In the genomic region with DNA sequence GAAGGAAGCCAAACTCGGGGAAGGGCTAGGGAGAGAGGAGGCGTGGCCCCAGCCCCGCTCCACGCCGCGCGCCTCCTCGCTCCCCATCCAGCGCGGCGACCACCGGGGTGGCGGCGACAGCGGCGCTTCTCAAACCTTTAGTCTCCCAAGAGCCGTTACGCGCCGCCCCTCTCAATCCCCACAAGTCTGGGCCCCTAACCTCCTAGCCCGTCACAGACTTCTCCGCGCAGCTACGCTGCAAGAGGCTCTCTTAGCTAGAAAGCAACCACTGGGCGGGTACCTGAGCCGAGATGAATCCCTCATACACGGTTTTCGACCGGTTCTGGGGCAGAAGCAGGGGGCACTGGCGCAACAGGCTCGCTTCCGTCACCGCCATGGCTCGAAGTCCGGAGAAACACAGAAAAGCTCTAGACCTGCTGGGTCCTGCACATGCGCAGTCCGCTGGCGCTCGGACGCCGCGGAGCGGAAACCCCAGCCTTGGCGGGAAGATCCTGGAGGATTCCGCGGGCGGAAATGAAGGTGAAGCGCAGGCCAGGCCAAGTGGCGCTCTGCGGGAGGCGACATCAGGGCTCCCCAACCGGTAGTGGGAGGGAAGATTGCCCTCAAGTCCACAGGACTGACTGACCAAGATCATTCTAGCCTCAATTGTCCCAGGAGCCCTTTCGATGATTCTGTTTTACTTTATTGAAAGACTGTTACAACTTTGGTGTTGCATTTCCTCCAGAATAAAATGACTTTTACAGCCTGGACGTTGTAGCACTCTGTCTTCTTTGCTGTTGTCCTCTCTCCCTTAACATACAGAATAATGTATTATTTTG, we compare ENCODE assay signal across 8 cellular contexts. TPM values are rescaled to one million over a fixed set of nuclear protein-coding genes. Genes with fewer than 3 reads are reported as not detected.
DNase-seq lines count a peak whose midpoint lies in the region; TF ChIP-seq lines count a peak whose summit lies in the region.

A gene (minus strand): TSS at position 388 of the 818 bp plus-strand sequence. CDS start 12 bp downstream, at position 376.

- TF ChIP-seq CTCF in HFF-Myc (IDR thresholded peaks at IDR 0.05; ENCODE audit: low read depth, low read length, missing control alignments) (no peak), neutrophil (IDR thresholded peaks at IDR 0.05) (no peak), subcutaneous adipose tissue (IDR thresholded peaks at IDR 0.05; ENCODE audit: low read depth) (no peak)

- CTCF ChIA-PET in activated naive CD4-positive, alpha-beta T cell treated with anti-CD3 and anti-CD28 coated beads for 36 hours (lab: Charles Lee): interaction anchor here (0.5 kb wide), 1 partner anchor 247 kb away, joined by 3 read pairs; no protein-coding TSS in a partner anchor

- H3K36me3 Mint-ChIP-seq in activated naive CD4-positive, alpha-beta T cell treated with anti-CD3 and anti-CD28 coated beads for 36 hours (ENCODE audit: low read depth): peaks cover 3% of the 10 kb centered on the region

- no peaks in the 10 kb centered on the region for H3K9me3 ChIP-seq in neutrophil

- H3K4me1 Mint-ChIP-seq in activated naive CD4-positive, alpha-beta T cell treated with anti-CD3 and anti-CD28 coated beads for 36 hours (ENCODE audit: low read depth): peaks cover 23% of the 10 kb centered on the region

- H3K4me3 ChIP-seq in HFF-Myc (replicated peaks; ENCODE audit: low read depth, low read length) (peak within 1 kb of the TSS; percentile 74), neutrophil (ENCODE audit: low read depth in 1 of 2, low read length in 1 of 2) (peak within 1 kb of the TSS; percentile 67 to 73)

- intact Hi-C loops in activated naive CD4-positive, alpha-beta T cell treated with anti-CD3 and anti-CD28 coated beads for 36 hours (cut with micrococcal nuclease): loop anchor here (1.0 kb wide), 3 partner anchors 17 to 194 kb away; no protein-coding TSS in a partner anchor

- no peaks in the 10 kb centered on the region for H3K9me3 Mint-ChIP-seq in activated naive CD4-positive, alpha-beta T cell treated with anti-CD3 and anti-CD28 coated beads for 36 hours

- H3K27ac Mint-ChIP-seq in activated naive CD4-positive, alpha-beta T cell treated with anti-CD3 and anti-CD28 coated beads for 36 hours: peak within 1 kb of the TSS; percentile 82

- H3K27ac ChIP-seq in neutrophil: peak within 1 kb of the TSS; percentile 49

- peak; percentile 70 for DNase-seq in GM04504 (ENCODE audit: low read depth)
- peak; percentile 58 for DNase-seq in HFF-Myc (ENCODE audit: extremely low read depth, low read depth)
- peak; percentile 75 for DNase-seq in MV-4-11 (lab: John Stamatoyannopoulos, UW)
- DNase-seq in SK-N-DZ (ENCODE audit: low spot score): peak; percentile 93
- DNase-seq in activated naive CD4-positive, alpha-beta T cell treated with anti-CD3 and anti-CD28 coated beads for 36 hours: peak; percentile 81
- DNase-seq in germinal center (ENCODE audit: low spot score): peak; percentile 88

- H3K36me3 ChIP-seq in neutrophil: no peaks in the 10 kb centered on the region

- H3K27me3 ChIP-seq in neutrophil: no peaks in the 10 kb centered on the region

- peaks cover 4 to 12% of the 10 kb centered on the region in 2 experiments for H3K4me1 ChIP-seq in neutrophil (ENCODE audit: control insufficient read depth in 1 of 2, insufficient read depth in 1 of 2, low read depth in 1 of 2, low read length in 1 of 2)

- H3K27me3 Mint-ChIP-seq in activated naive CD4-positive, alpha-beta T cell treated with anti-CD3 and anti-CD28 coated beads for 36 hours (ENCODE audit: low read depth): peaks cover 16% of the 10 kb centered on the region

- peak within 1 kb of the TSS; percentile 84 for H3K4me3 Mint-ChIP-seq in activated naive CD4-positive, alpha-beta T cell treated with anti-CD3 and anti-CD28 coated beads for 36 hours

RNA-seq across cellular contexts. Expression of the gene that starts here (rescaled TPM):
- 100 and 102 TPM in 2 replicates for polyA plus RNA-seq in SK-N-DZ (2014; cell fraction: cytosol; rRNA removed)
- polyA plus RNA-seq in SK-N-DZ (2014; cell fraction: nucleus; rRNA removed): 203 and 234 TPM in 2 replicates
- 10 to 100 TPM; 14.3 to 16.3 TPM for total RNA-seq in activated naive CD4-positive, alpha-beta T cell treated with anti-CD3 and anti-CD28 coated beads for 36 hours
- 10 to 100 TPM; 13.4 to 19.8 (median 15.1) TPM for total RNA-seq in subcutaneous adipose tissue

Comparison
In these comparisons a context has a peak if more than half of its experiments do, and no peak if none do; other contexts are left out.
1. Peak in every context shown above with its lines: DNase-seq, H3K4me3 ChIP-seq and H3K27ac ChIP-seq.